Comparison of ENCODE assay signal across 25 cellular contexts in genomic region chr5:122112063-122112462, GRCh38. TPM values are rescaled to one million over a fixed set of nuclear protein-coding genes. Genes with fewer than 3 reads are reported as not detected.
"Had no signal": no experiment of that assay in that cellular context is flagged by ENCODE, and none has a peak within 500 bp of the region (broad histone marks: within the 10 kb centered on the region; RNA-seq: fewer than 3 reads in every experiment).

No MANE protein-coding gene starts in this region.

- H3K27me3 ChIP-seq: esophagus squamous epithelium, gastrocnemius medialis, left lung had no signal

- H3K4me1 ChIP-seq: gastrocnemius medialis, heart right ventricle, left lung had no signal

- H3K36me3 Mint-ChIP-seq: memory B cell had no signal

- H3K27ac ChIP-seq: coronary artery, dorsolateral prefrontal cortex, gastrocnemius medialis, heart right ventricle, left lung had no signal

- FAIRE-seq: colon, endothelial cell of umbilical vein, islet of Langerhans had no signal

- H3K9me3 Mint-ChIP-seq: memory B cell had no signal

- H3K4me3 ChIP-seq: coronary artery, dorsolateral prefrontal cortex, esophagus squamous epithelium, gastrocnemius medialis, heart right ventricle, left lung, lung had no signal

- H3K9me3 ChIP-seq: esophagus squamous epithelium, gastrocnemius medialis, heart right ventricle, left lung had no signal

- H3K4me1 Mint-ChIP-seq: memory B cell had no signal

- ATAC-seq: esophagus mucosa, gastrocnemius medialis, heart right ventricle, left cardiac atrium, left lung, left ventricle myocardium superior had no signal

- H3K36me3 ChIP-seq: esophagus squamous epithelium, gastrocnemius medialis, heart right ventricle, left lung had no signal

- DNase-seq: dermis blood vessel endothelial cell; dorsolateral prefrontal cortex; effector CD4-positive, alpha-beta T cell; effector memory CD4-positive, alpha-beta T cell; esophagus squamous epithelium; foreskin melanocyte; gastrocnemius medialis; glutamatergic neuron; head of caudate nucleus; heart right ventricle; hippocampal formation; left cardiac atrium; left lung; left ventricle myocardium superior; mammary epithelial cell; mesendoderm; midbrain had no signal

- H3K4me3 Mint-ChIP-seq: memory B cell had no signal

- H3K27ac Mint-ChIP-seq: memory B cell had no signal

RNA-seq across cellular contexts. Expression of gene ZNF474, which starts 17.3 kb away (rescaled TPM):
- total RNA-seq: endothelial cell of umbilical vein, epithelial cell of proximal tubule, esophagus mucosa, left ventricle myocardium superior had no signal
